In genomic region chr7:6229284-6229683, GRCh38 we compare ENCODE assay signal across 1 cellular context.
TF ChIP-seq lines count a peak whose summit lies in the region.

No MANE protein-coding gene starts in this region.

TF ChIP-seq in HEK293, 187 proteins besides CTCF, POLR2A, EP300 and RAD21:
- 0 out of 2 replicates have a peak, but pooled peaks have one; percentile 9 for TF ChIP-seq GLIS1 (tag by site-specific recombination; IDR thresholded peaks at IDR 0.05)
- 0 out of 2 replicates have a peak, but pooled peaks have one; percentile 46 for TF ChIP-seq ZNF76 (tag by site-specific recombination; IDR thresholded peaks at IDR 0.05; ENCODE audit: borderline replicate concordance, low read depth)
TF ChIP-seq in HEK293: peak in this region for 2; not testable (repeated sequence) for 185.
